In genomic region chr11:35365395-35365794, GRCh38 we compare ENCODE assay signal across 21 cellular contexts. TPM values are rescaled to one million over a fixed set of nuclear protein-coding genes. Genes with fewer than 3 reads are reported as not detected.
DNase-seq lines count a peak whose midpoint lies in the region; ATAC-seq and TF ChIP-seq lines count a peak whose summit lies in the region.
"Had no signal": no experiment of that assay in that cellular context is flagged by ENCODE, and none has a peak within 500 bp of the region (broad histone marks: within the 10 kb centered on the region; RNA-seq: fewer than 3 reads in every experiment).

No MANE protein-coding gene starts in this region.

- peaks cover 56% of the 10 kb centered on the region for H3K4me1 Mint-ChIP-seq in brain
- H3K4me1 Mint-ChIP-seq in activated T-cell treated with anti-CD3 and anti-CD28 coated beads, Interleukin-2, amount 50 U/mL, for 72 hours (ENCODE audit: low read depth): peaks cover 9% of the 10 kb centered on the region

- no TSS peak for BruUV-seq in IMR-90 (replicated peaks; lab: Mats Ljungman, UMichigan)

- 94% methylated on average over 4 of the region's 5 CpGs; no CpG with 5 or more reads in 1 of the 2 experiments for WGBS in IMR-90 (ENCODE audit: extremely low coverage in 2 of 2, insufficient read length in 1 of 2), 2 experiments
- 94% methylated on average over 5 of the region's 5 CpGs for WGBS in aorta, 2 donors

- TF ChIP-seq CTCF in IMR-90 (conservative IDR thresholded peaks at IDR 0.05; ENCODE audit: low read depth, low read length) (no peak), brain (conservative IDR thresholded peaks at IDR 0.05) (no peak)

- dilution Hi-C loops in IMR-90 (cut with HindIII; ENCODE audit: low sequenced_read_pairs, unreplicated experiment): no loop called here

- no peak for TF ChIP-seq POLR2A in IMR-90 (IDR thresholded peaks at IDR 0.05; ENCODE audit: low read depth, low read length)

- no peaks in the 10 kb centered on the region for H3K27me3 ChIP-seq in IMR-90 (ENCODE audit: control insufficient read depth, insufficient read depth, low read length)
- H3K27me3 ChIP-seq in skeletal muscle tissue (ENCODE audit: control insufficient read depth in 3 of 3, insufficient read depth in 3 of 3, low read length in 3 of 3): no peaks in the 10 kb centered on the region
- H3K27me3 ChIP-seq in aorta (ENCODE audit: control insufficient read depth in 1 of 2, insufficient read depth in 2 of 2, low read length in 1 of 2): no peaks in the 10 kb centered on the region
- H3K27me3 ChIP-seq in effector memory CD4-positive, alpha-beta T cell (replicated peaks; ENCODE audit: control insufficient read depth, insufficient read depth, low read length, poor library complexity, severe bottlenecking): no peaks in the 10 kb centered on the region
- H3K27me3 ChIP-seq: BLaER1 treated with 17β-estradiol and CSF1 and Interleukin-3, amounts not matched to agents 10 nM and 100 nM had no signal

- H3K4me2 ChIP-seq in IMR-90 (ENCODE audit: low read depth, low read length): no peak overlapping the region
- H3K4me2 ChIP-seq: BLaER1 treated with 17β-estradiol and CSF1 and Interleukin-3, amounts not matched to agents 10 nM and 100 nM had no signal

- no peak overlapping the region for H3K56ac ChIP-seq in IMR-90 (ENCODE audit: extremely low read depth, insufficient read depth, low read length)

- no peak overlapping the region for H2AK9ac ChIP-seq in IMR-90 (replicated peaks; ENCODE audit: low read depth, low read length, poor library complexity)

- H3K18ac ChIP-seq in IMR-90 (ENCODE audit: low read depth, low read length): peak overlapping the region; percentile 48; the same call in 1 of the 2 replicates

- no peak for ATAC-seq in IMR-90 (ENCODE audit: low read depth)
- no peak for ATAC-seq in aorta (ENCODE audit: low FRiP score)
- no peak for ATAC-seq in activated T-cell treated with anti-CD3 and anti-CD28 coated beads, Interleukin-2, amount 50 U/mL, for 72 hours (replicated peaks in 1 of 2)
- ATAC-seq: GM12878, K562, Panc1 had no signal

- DNase-seq in IMR-90 (no peak), aorta (no peak), NCI-H524 treated with DMSO at 0.1 percent for 48 hours (lab: John Stamatoyannopoulos, UW) (no peak)
- DNase-seq in effector memory CD4-positive, alpha-beta T cell: no peak
- no peak for DNase-seq in activated T-cell treated with anti-CD3 and anti-CD28 coated beads, Interleukin-2, amount 50 U/mL, for 72 hours
- DNase-seq: CD4-positive, alpha-beta memory T cell; DND-41; NCI-H1092; NCI-H1436; NCI-H2029; NCI-H2227 treated with DMSO at 0.1 percent for 48 hours; NCI-H510A; NCI-H774; NK-92 treated with Interleukin-12 subunit alpha and Interleukin-12 subunit beta, amount 100 ng/mL, for 24 hours; SIG-M5 had no signal

- H3K4ac ChIP-seq in IMR-90 (ENCODE audit: low read depth, low read length): no peak overlapping the region; the same call in 1 of the 2 replicates

- peaks cover 22% of the 10 kb centered on the region for H3K4me1 ChIP-seq in IMR-90 (ENCODE audit: control insufficient read depth, insufficient read depth, low read length)
- H3K4me1 ChIP-seq in skeletal muscle tissue (ENCODE audit: control insufficient read depth in 3 of 3, insufficient read depth in 3 of 3, low read length in 3 of 3): peaks cover 15 to 38% (median 32%) of the 10 kb centered on the region in 3 donors
- H3K4me1 ChIP-seq in aorta (ENCODE audit: control insufficient read depth in 1 of 2, insufficient read depth in 2 of 2, low read length in 2 of 2): peaks cover 0 to 9% of the 10 kb centered on the region in 2 donors
- no peaks in the 10 kb centered on the region for H3K4me1 ChIP-seq in effector memory CD4-positive, alpha-beta T cell (ENCODE audit: control insufficient read depth, insufficient read depth, low read length, poor library complexity, severe bottlenecking)
- H3K4me1 ChIP-seq: BLaER1 treated with 17β-estradiol and CSF1 and Interleukin-3, amounts not matched to agents 10 nM and 100 nM had no signal

- no peak overlapping the region for H2AFZ ChIP-seq in IMR-90 (replicated peaks; ENCODE audit: low read length, poor library complexity)

- no peaks in the 10 kb centered on the region for H3K79me1 ChIP-seq in IMR-90 (ENCODE audit: low read depth in 1 of 2, low read length in 2 of 2)

- H3K36me3 Mint-ChIP-seq in brain: peaks cover 28% of the 10 kb centered on the region
- peaks cover 0 to 2% of the 10 kb centered on the region in 2 donors for H3K36me3 Mint-ChIP-seq in activated T-cell treated with anti-CD3 and anti-CD28 coated beads, Interleukin-2, amount 50 U/mL, for 72 hours (ENCODE audit: insufficient read depth in 2 of 2)
- H3K36me3 Mint-ChIP-seq: CD4-positive, alpha-beta memory T cell had no signal

- no peak overlapping the region for H3K4me3 Mint-ChIP-seq in brain
- H3K4me3 Mint-ChIP-seq in activated T-cell treated with anti-CD3 and anti-CD28 coated beads, Interleukin-2, amount 50 U/mL, for 72 hours: no peak overlapping the region
- H3K4me3 Mint-ChIP-seq: CD4-positive, alpha-beta memory T cell had no signal

- H3K4me3 ChIP-seq in IMR-90 (ENCODE audit: insufficient read depth, low read depth, low read length): no peak overlapping the region
- no peak overlapping the region for H3K4me3 ChIP-seq in skeletal muscle tissue (ENCODE audit: low read length in 3 of 3)
- H3K4me3 ChIP-seq in aorta (ENCODE audit: low read length in 2 of 2): no peak overlapping the region
- H3K4me3 ChIP-seq in effector memory CD4-positive, alpha-beta T cell (ENCODE audit: insufficient read depth, low read depth, low read length, poor library complexity, severe bottlenecking): no peak overlapping the region
- H3K4me3 ChIP-seq: BLaER1 treated with 17β-estradiol and CSF1 and Interleukin-3, amounts not matched to agents 10 nM and 100 nM; GM12878; K562 had no signal

- H2BK120ac ChIP-seq in IMR-90 (ENCODE audit: low read depth, low read length): no peak overlapping the region

- H2BK15ac ChIP-seq in IMR-90 (ENCODE audit: low read depth, low read length): peak overlapping the region; percentile 67; the same call in 2 of the 3 replicates

- H4K8ac ChIP-seq in IMR-90 (ENCODE audit: low read depth in 2 of 2, low read length in 2 of 2): no peak overlapping the region; a peak in 1 of 4 replicates

- H3K9me1 ChIP-seq in IMR-90 (ENCODE audit: insufficient read depth, low read length): peaks cover 11% of the 10 kb centered on the region

- no peaks in the 10 kb centered on the region for H4K20me1 ChIP-seq in IMR-90 (ENCODE audit: insufficient read depth, low read length)
- H4K20me1 ChIP-seq: BLaER1 treated with 17β-estradiol and CSF1 and Interleukin-3, amounts not matched to agents 10 nM and 100 nM had no signal

- no peak for TF ChIP-seq RAD21 in IMR-90 (IDR thresholded peaks at IDR 0.05; ENCODE audit: low read length)

- H3K9ac ChIP-seq in IMR-90 (ENCODE audit: low read depth, low read length): no peak overlapping the region
- H3K9ac ChIP-seq in skeletal muscle tissue (ENCODE audit: low read depth in 1 of 3, low read length in 3 of 3): no peak overlapping the region
- H3K9ac ChIP-seq: BLaER1 treated with 17β-estradiol and CSF1 and Interleukin-3, amounts not matched to agents 10 nM and 100 nM had no signal

- in situ Hi-C loops in IMR-90 (cut with MboI; ENCODE audit: low sequenced_read_pairs): no loop called here

- peak overlapping the region; percentile 59 for H2AK5ac ChIP-seq in IMR-90 (ENCODE audit: low read depth, low read length)

- H3K27me3 Mint-ChIP-seq in brain: no peaks in the 10 kb centered on the region
- peaks cover 7% of the 10 kb centered on the region for H3K27me3 Mint-ChIP-seq in activated T-cell treated with anti-CD3 and anti-CD28 coated beads, Interleukin-2, amount 50 U/mL, for 72 hours (ENCODE audit: low read depth)

- CTCF ChIA-PET in IMR-90 (lab: Yijun Ruan, JAX): interaction anchor here (0.5 kb wide), 1 partner anchor 457 kb away, joined by 3 read pairs; no protein-coding TSS in a partner anchor

- H2BK5ac ChIP-seq in IMR-90 (ENCODE audit: low read depth, low read length, poor library complexity, severe bottlenecking): no peak overlapping the region

- H3K14ac ChIP-seq in IMR-90 (replicated peaks; ENCODE audit: low read depth, low read length): no peak overlapping the region

- H3K36me3 ChIP-seq in IMR-90 (ENCODE audit: control insufficient read depth, insufficient read depth, low read length): no peaks in the 10 kb centered on the region
- no peaks in the 10 kb centered on the region for H3K36me3 ChIP-seq in skeletal muscle tissue (ENCODE audit: control insufficient read depth in 3 of 3, insufficient read depth in 3 of 3, low read length in 3 of 3)
- H3K36me3 ChIP-seq in aorta (ENCODE audit: control insufficient read depth in 1 of 2, insufficient read depth in 2 of 2, low read length in 1 of 2): no peaks in the 10 kb centered on the region
- H3K36me3 ChIP-seq in effector memory CD4-positive, alpha-beta T cell (ENCODE audit: control insufficient read depth, insufficient read depth, low read length): no peaks in the 10 kb centered on the region
- H3K36me3 ChIP-seq: BLaER1 treated with 17β-estradiol and CSF1 and Interleukin-3, amounts not matched to agents 10 nM and 100 nM had no signal

- H3K9me3 Mint-ChIP-seq in brain: peaks cover 0 to 12% (median 2%) of the 10 kb centered on the region in 5 experiments
- peaks cover 2 to 3% of the 10 kb centered on the region in 2 donors for H3K9me3 Mint-ChIP-seq in activated T-cell treated with anti-CD3 and anti-CD28 coated beads, Interleukin-2, amount 50 U/mL, for 72 hours

- peak overlapping the region; percentile 57; the same call in 1 of the 2 replicates for H2BK20ac ChIP-seq in IMR-90 (ENCODE audit: low read depth, low read length)

- peak overlapping the region; percentile 18; the same call in 1 of the 2 replicates for H4K5ac ChIP-seq in IMR-90 (ENCODE audit: low read depth, low read length)

- no peak overlapping the region for H3K27ac ChIP-seq in IMR-90 (ENCODE audit: insufficient read depth, low read length)
- peak overlapping the region; percentile 14 for H3K27ac ChIP-seq in skeletal muscle tissue (ENCODE audit: low read depth, low read length)
- peak overlapping the region; percentile 14 to 89 for H3K27ac ChIP-seq in aorta (ENCODE audit: low read depth in 1 of 2, low read length in 2 of 2)
- H3K27ac ChIP-seq in effector memory CD4-positive, alpha-beta T cell (ENCODE audit: insufficient read depth, low read length, poor library complexity, severe bottlenecking): no peak overlapping the region
- H3K27ac ChIP-seq: BLaER1 treated with 17β-estradiol and CSF1 and Interleukin-3, amounts not matched to agents 10 nM and 100 nM had no signal

- H4K91ac ChIP-seq in IMR-90 (ENCODE audit: insufficient read depth, low read depth, low read length): no peak overlapping the region; the same call in 1 of the 2 replicates

- intact Hi-C loops in IMR-90 (cut with micrococcal nuclease) (loop anchor here (5.0 kb wide), 1 partner anchor 128 kb away; no protein-coding TSS in a partner anchor), aorta (cut with DNase I) (loop anchor here (5.0 to 10.0 kb wide), 4 partner anchors 48 to 263 kb away; no protein-coding TSS in a partner anchor)

- H3K23ac ChIP-seq in IMR-90 (ENCODE audit: low read depth, low read length): no peak overlapping the region

- POLR2A ChIA-PET in IMR-90 (lab: Charles Lee; ENCODE audit: unreplicated experiment): no interaction called here

- no peaks in the 10 kb centered on the region; the same call in 1 of the 2 replicates for H3K9me3 ChIP-seq in IMR-90 (ENCODE audit: control insufficient read depth, insufficient read depth, low read length)
- peaks cover 0 to 2% (median 0%) of the 10 kb centered on the region in 3 donors for H3K9me3 ChIP-seq in skeletal muscle tissue (ENCODE audit: control insufficient read depth in 3 of 3, low read length in 3 of 3)
- H3K9me3 ChIP-seq in aorta (ENCODE audit: control insufficient read depth, low read length): no peaks in the 10 kb centered on the region
- no peaks in the 10 kb centered on the region for H3K9me3 ChIP-seq in effector memory CD4-positive, alpha-beta T cell (ENCODE audit: control insufficient read depth, low read length)
- H3K9me3 ChIP-seq: BLaER1 treated with 17β-estradiol and CSF1 and Interleukin-3, amounts not matched to agents 10 nM and 100 nM had no signal

- peak overlapping the region in 3 of 5 experiments; percentile 37 to 86 (median 76) for H3K27ac Mint-ChIP-seq in brain
- no peak overlapping the region for H3K27ac Mint-ChIP-seq in activated T-cell treated with anti-CD3 and anti-CD28 coated beads, Interleukin-2, amount 50 U/mL, for 72 hours

RNA-seq across cellular contexts. Expression of gene SLC1A2, which starts 54.0 kb away (rescaled TPM):
- total RNA-seq in IMR-90 (2012; rRNA removed): 0.54 and 0.56 TPM in 2 replicates
- polyA plus RNA-seq in IMR-90 (2012; rRNA removed): 0.15 and 0.17 TPM in 2 replicates
- polyA plus RNA-seq in IMR-90 (2012; cell fraction: cytosol; rRNA removed): 0.01 and 0.05 TPM in 2 replicates
- 0.41 and 2.7 TPM in 2 replicates for polyA plus RNA-seq in IMR-90 (2012; cell fraction: nucleus; rRNA removed; ENCODE audit: low replicate concordance)
- polyA plus RNA-seq in brain (ENCODE audit: insufficient read depth, low read depth, low replicate concordance): 108 TPM
- 1.6 TPM for total RNA-seq in skeletal muscle tissue
- total RNA-seq in aorta: 1 to 10 TPM; 1.1 to 1.5 TPM
- polyA plus RNA-seq in aorta: not detected
- under 1 TPM in 1 of 2 donors, not detected in 1; 0.09 TPM for total RNA-seq in activated T-cell treated with anti-CD3 and anti-CD28 coated beads, Interleukin-2, amount 50 U/mL, for 72 hours

Comparison
In these comparisons a context has a peak if more than half of its experiments do, and no peak if none do; other contexts are left out.
1. H3K27ac ChIP-seq: peak in skeletal muscle tissue (single experiment) and aorta (2 of 2); none in IMR-90 (single experiment) and effector memory CD4-positive, alpha-beta T cell (single experiment).